ENCODE assay signal across 9 cellular contexts in the genomic region with DNA sequence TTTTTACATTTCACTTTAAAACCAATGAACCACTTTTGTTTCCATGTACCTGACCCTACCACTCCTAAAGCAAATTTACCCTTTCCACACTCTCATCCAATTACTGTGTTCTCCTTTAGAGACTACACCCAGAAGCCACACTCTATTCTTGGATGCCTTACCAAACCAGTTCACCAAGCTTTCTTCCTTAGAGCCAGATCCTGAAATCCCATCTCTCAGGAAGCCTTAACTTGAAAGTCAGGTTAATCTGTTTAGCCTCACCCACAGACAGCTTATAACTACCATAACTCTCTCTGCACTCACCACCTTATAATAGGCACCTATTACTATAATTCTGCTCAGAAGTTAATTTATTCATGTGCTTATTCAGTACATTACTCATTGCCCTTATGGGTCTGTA. TPM values are rescaled to one million over a fixed set of nuclear protein-coding genes. Genes with fewer than 3 reads are reported as not detected.
DNase-seq lines count a peak whose midpoint lies in the region; ATAC-seq and TF ChIP-seq lines count a peak whose summit lies in the region.
"Had no signal": no experiment of that assay in that cellular context is flagged by ENCODE, and none has a peak within 500 bp of the region (broad histone marks: within the 10 kb centered on the region; RNA-seq: fewer than 3 reads in every experiment).

No MANE protein-coding gene starts in this region.

- no peak overlapping the region for H3T11ph ChIP-seq in H9 (ENCODE audit: low read length)

- H4K8ac ChIP-seq in H9 (replicated peaks; ENCODE audit: insufficient read length, low read depth, low read length) = no peak overlapping the region

- peaks cover 44 to 55% of the 10 kb centered on the region in 2 experiments for H3K4me1 Mint-ChIP-seq in H9
- H3K4me1 Mint-ChIP-seq in progenitor cell of endocrine pancreas (ENCODE audit: low read depth) = peaks cover 34% of the 10 kb centered on the region

- no peak overlapping the region for H2BK12ac ChIP-seq in H9 (ENCODE audit: insufficient read length, low read depth, low read length)

- H3K4me3 ChIP-seq in Peyer's patch = peak overlapping the region in 1 of 4 donors; percentile 79

- no peak for TF ChIP-seq POLR2A in Peyer's patch (IDR thresholded peaks at IDR 0.05)

- H2BK120ac ChIP-seq in H9 (ENCODE audit: low read depth, low read length, poor library complexity, severe bottlenecking) = no peak overlapping the region

- H3K9me3 ChIP-seq in H9 (ENCODE audit: control insufficient read depth, low read depth, low read length) (no peaks in the 10 kb centered on the region), Peyer's patch (no peaks in the 10 kb centered on the region)

- H3K79me1 ChIP-seq in H9 (ENCODE audit: insufficient read depth, low read depth, low read length, poor library complexity, severe bottlenecking) = peaks cover 3% of the 10 kb centered on the region

- peak overlapping the region; percentile 2 to 28; a peak in 4 of 5 replicates for H3K4me3 Mint-ChIP-seq in H9
- H3K4me3 Mint-ChIP-seq in progenitor cell of endocrine pancreas (ENCODE audit: low read depth) = peak overlapping the region; percentile 37

- no peak for ATAC-seq in GM21717 (IDR thresholded peaks at IDR 0.05; ENCODE audit: unreplicated experiment)
- ATAC-seq in HG03521 (IDR thresholded peaks at IDR 0.05; ENCODE audit: unreplicated experiment) = no peak
- ATAC-seq in sciatic nerve = no peak

- peaks cover 0 to 41% (median 0%) of the 10 kb centered on the region in 3 donors for H3K36me3 ChIP-seq in Peyer's patch

- H4K5ac ChIP-seq in H9 (ENCODE audit: insufficient read length, low read depth, low read length) = no peak overlapping the region

- no peak overlapping the region for H3K9ac ChIP-seq in H9 (ENCODE audit: extremely low read depth, insufficient read length, low read length)

- H3K79me2 ChIP-seq in H9 (ENCODE audit: insufficient read depth, low read length) = peaks cover 80% of the 10 kb centered on the region

- H3K27me3 Mint-ChIP-seq in H9 (ENCODE audit: low read depth) = no peaks in the 10 kb centered on the region
- H3K27me3 Mint-ChIP-seq in progenitor cell of endocrine pancreas = no peaks in the 10 kb centered on the region

- no peak overlapping the region for H2AK5ac ChIP-seq in H9 (ENCODE audit: insufficient read length, low read length)

- no peak overlapping the region for H3K56ac ChIP-seq in H9 (ENCODE audit: insufficient read length, low read depth, low read length)

- H3K4me1 ChIP-seq in H9 (ENCODE audit: insufficient read depth, low read length) (no peaks in the 10 kb centered on the region; the same call in 1 of the 2 replicates), Peyer's patch (peaks cover 4 to 66% (median 15%) of the 10 kb centered on the region in 4 donors)

- peaks cover 0 to 2% of the 10 kb centered on the region in 2 experiments; a peak in 1 of 5 replicates for H3K9me3 Mint-ChIP-seq in H9
- no peaks in the 10 kb centered on the region for H3K9me3 Mint-ChIP-seq in progenitor cell of endocrine pancreas (ENCODE audit: low read depth)

- no peak overlapping the region for H2BK5ac ChIP-seq in H9 (ENCODE audit: insufficient read length, low read length)

- no peak overlapping the region for H3K27ac ChIP-seq in H9 (ENCODE audit: insufficient read length, low read depth, low read length)
- H3K27ac ChIP-seq in epithelial cell of prostate = peak overlapping the region; percentile 94
- H3K27ac ChIP-seq in Peyer's patch = peak overlapping the region in 1 of 4 donors; percentile 40

- H2BK15ac ChIP-seq in H9 (ENCODE audit: low read depth, low read length) = no peak overlapping the region

- DNase-seq in H9 (no peak), NCI-H82 treated with DMSO at 0.1 percent for 48 hours (lab: John Stamatoyannopoulos, UW; ENCODE audit: unreplicated experiment) (peak; percentile 26), epithelial cell of prostate (ENCODE audit: low read depth, low spot score) (no peak), progenitor cell of endocrine pancreas (ENCODE audit: low spot score, unreplicated experiment) (no peak), Peyer's patch (no peak), sciatic nerve (ENCODE audit: low spot score) (no peak)
- DNase-seq: stimulated activated CD4-positive, alpha-beta T cell treated with anti-CD3 and anti-CD28 coated beads, Interleukin-4, amount 100 ng/mL, for 4 hours had no signal

- no peaks in the 10 kb centered on the region for H4K20me1 ChIP-seq in H9 (ENCODE audit: control insufficient read depth, insufficient read depth, insufficient read length)

- H3K36me3 Mint-ChIP-seq in H9 (ENCODE audit: insufficient read depth in 1 of 3, low read depth in 3 of 3) = peaks cover 57 to 78% (median 71%) of the 10 kb centered on the region in 3 experiments
- H3K36me3 Mint-ChIP-seq in progenitor cell of endocrine pancreas (ENCODE audit: insufficient read depth) = peaks cover 27% of the 10 kb centered on the region

- no peaks in the 10 kb centered on the region for H3K27me3 ChIP-seq in H9 (ENCODE audit: insufficient read depth, low read length)
- H3K27me3 ChIP-seq in Peyer's patch = no peaks in the 10 kb centered on the region

- no peak for TF ChIP-seq CTCF in H9 (conservative IDR thresholded peaks at IDR 0.05)
- TF ChIP-seq CTCF in progenitor cell of endocrine pancreas (IDR thresholded peaks at IDR 0.05; ENCODE audit: unreplicated experiment) = no peak
- no peak for TF ChIP-seq CTCF in Peyer's patch (IDR thresholded peaks at IDR 0.05)

- H4K91ac ChIP-seq in H9 (ENCODE audit: insufficient read length, low read depth, low read length) = no peak overlapping the region

- no peak overlapping the region for H3K14ac ChIP-seq in H9 (ENCODE audit: insufficient read depth, low read length)

- intact Hi-C loops in sciatic nerve (cut with DNase I) = no loop called here

- no peak overlapping the region for H2AFZ ChIP-seq in H9 (ENCODE audit: low read length)

- H3K18ac ChIP-seq in H9 (ENCODE audit: insufficient read length, low read depth, low read length) = no peak overlapping the region

- H2BK20ac ChIP-seq in H9 (ENCODE audit: low read depth, low read length, poor library complexity, severe bottlenecking) = no peak overlapping the region

- no peak overlapping the region for H3K4ac ChIP-seq in H9 (ENCODE audit: low read depth, low read length)

- H3K27ac Mint-ChIP-seq in H9 (peak overlapping the region; percentile 62 to 93 (median 75); a peak in 5 of 7 replicates), progenitor cell of endocrine pancreas (peak overlapping the region; percentile 14)

- H3K23me2 ChIP-seq in H9 (ENCODE audit: insufficient read length, low read depth, low read length, poor library complexity, severe bottlenecking) = peaks cover 15% of the 10 kb centered on the region

- no peak overlapping the region for H3K23ac ChIP-seq in H9 (ENCODE audit: insufficient read length, low read depth, low read length)

- no peak overlapping the region for H3K4me2 ChIP-seq in H9 (ENCODE audit: insufficient read depth, insufficient read length, low read length)

RNA-seq across cellular contexts. Expression of a gene that starts 4.3 kb away (rescaled TPM):
- total RNA-seq in H9 (2021) (304 and 310 TPM in 2 replicates), progenitor cell of endocrine pancreas (213 and 219 TPM in 2 replicates), Peyer's patch (100 to 1,000 TPM; 185 to 253 (median 207) TPM), sciatic nerve (187 TPM)

RNA-seq across cellular contexts. Expression of a gene that starts 34.3 kb away (rescaled TPM):
- total RNA-seq in H9 (2021) (0.39 and 0.42 TPM in 2 replicates), progenitor cell of endocrine pancreas (2.4 and 3.3 TPM in 2 replicates), Peyer's patch (10 to 100 TPM; 10.2 to 21.4 (median 15.3) TPM), sciatic nerve (86.7 TPM)
